25 cellular contexts compared by ENCODE assay signal in genomic region chr12:69834147-69834546, GRCh38. TPM values are rescaled to one million over a fixed set of nuclear protein-coding genes. Genes with fewer than 3 reads are reported as not detected.
"Had no signal": no experiment of that assay in that cellular context is flagged by ENCODE, and none has a peak within 500 bp of the region (broad histone marks: within the 10 kb centered on the region; RNA-seq: fewer than 3 reads in every experiment).

No MANE protein-coding gene starts in this region.

- H3K27me3 ChIP-seq: heart left ventricle, right lobe of liver, spleen, tibial nerve had no signal

- H3K36me3 Mint-ChIP-seq: memory B cell; natural killer cell treated with Interleukin-12 subunit alpha and Interleukin-12 subunit beta and Interleukin-15 and Interleukin-18, amount 100 ng/mL, for 72 hours; stimulated activated memory B cell treated with anti-CD40 and anti-IgM and Interleukin-4, amounts not matched to agents 10 μg/mL and 1 μg/mL and 100 μg/mL, for 72 hours had no signal

- H3K4me3 Mint-ChIP-seq: dendritic cell treated with granulocyte-macrophage colony-stimulating factor and Interleukin-4, amounts not matched to agents 40 ng/mL and 50 ng/mL, for 4 days; endodermal cell; memory B cell; natural killer cell treated with Interleukin-12 subunit alpha and Interleukin-12 subunit beta and Interleukin-15 and Interleukin-18, amount 100 ng/mL, for 72 hours; stimulated activated memory B cell treated with anti-CD40 and anti-IgM and Interleukin-4, amounts not matched to agents 10 μg/mL and 1 μg/mL and 100 μg/mL, for 72 hours; stimulated activated naive CD8-positive, alpha-beta T cell treated with anti-CD3 and anti-CD28 coated beads, Interleukin-15, Interleukin-2, amounts not matched to agents 100 ng/mL and 50 ng/mL, for 24 hours had no signal

- H3K27ac ChIP-seq: heart left ventricle, left ventricle myocardium inferior, lower lobe of right lung, parathyroid adenoma, prostate gland, right lobe of liver, spleen had no signal

- H3K4me1 ChIP-seq: parathyroid adenoma, prostate gland had no signal

- H3K4me1 Mint-ChIP-seq: memory B cell; stimulated activated memory B cell treated with anti-CD40 and anti-IgM and Interleukin-4, amounts not matched to agents 10 μg/mL and 1 μg/mL and 100 μg/mL, for 72 hours had no signal

- H3K4me3 ChIP-seq: heart left ventricle, left ventricle myocardium inferior, lower lobe of right lung, prostate gland, right lobe of liver, spleen, tibial nerve had no signal

- DNase-seq: effector CD4-positive, alpha-beta T cell; endodermal cell; foreskin melanocyte; heart left ventricle; hypothalamus; left ventricle myocardium inferior; lower lobe of right lung; midbrain; occipital lobe; retina; right lobe of liver; spleen; stimulated activated CD4-positive, alpha-beta T cell treated with anti-CD3 and anti-CD28 coated beads, Interleukin-15, amount 100 ng/mL, for 24 hours; stimulated activated CD4-positive, alpha-beta T cell treated with anti-CD3 and anti-CD28 coated beads, Interleukin-1b, Interleukin-23, amount 100 ng/mL, for 48 hours; stimulated activated CD4-positive, alpha-beta T cell treated with anti-CD3 and anti-CD28 coated beads, Interleukin-4, amount 100 ng/mL, for 24 hours had no signal

- H3K36me3 ChIP-seq: heart left ventricle, left ventricle myocardium inferior, lower lobe of right lung, prostate gland, right lobe of liver, spleen, tibial nerve had no signal

- H3K9me3 Mint-ChIP-seq: dendritic cell treated with granulocyte-macrophage colony-stimulating factor and Interleukin-4, amounts not matched to agents 40 ng/mL and 50 ng/mL, for 4 days; endodermal cell; memory B cell; natural killer cell treated with Interleukin-12 subunit alpha and Interleukin-12 subunit beta and Interleukin-15 and Interleukin-18, amount 100 ng/mL, for 72 hours; stimulated activated memory B cell treated with anti-CD40 and anti-IgM and Interleukin-4, amounts not matched to agents 10 μg/mL and 1 μg/mL and 100 μg/mL, for 72 hours; stimulated activated naive CD8-positive, alpha-beta T cell treated with anti-CD3 and anti-CD28 coated beads, Interleukin-15, Interleukin-2, amounts not matched to agents 100 ng/mL and 50 ng/mL, for 24 hours had no signal

- H3K9me3 ChIP-seq: heart left ventricle, left ventricle myocardium inferior, lower lobe of right lung, prostate gland, right lobe of liver, spleen, tibial nerve had no signal

- H3K27ac Mint-ChIP-seq: dendritic cell treated with granulocyte-macrophage colony-stimulating factor and Interleukin-4, amounts not matched to agents 40 ng/mL and 50 ng/mL, for 4 days; endodermal cell; memory B cell; natural killer cell treated with Interleukin-12 subunit alpha and Interleukin-12 subunit beta and Interleukin-15 and Interleukin-18, amount 100 ng/mL, for 72 hours; stimulated activated memory B cell treated with anti-CD40 and anti-IgM and Interleukin-4, amounts not matched to agents 10 μg/mL and 1 μg/mL and 100 μg/mL, for 72 hours; stimulated activated naive CD8-positive, alpha-beta T cell treated with anti-CD3 and anti-CD28 coated beads, Interleukin-15, Interleukin-2, amounts not matched to agents 100 ng/mL and 50 ng/mL, for 24 hours had no signal

RNA-seq across cellular contexts. Expression of gene MYRFL, which starts 9.1 kb away (rescaled TPM):
- total RNA-seq: endothelial cell of umbilical vein; lower lobe of right lung; natural killer cell treated with Interleukin-12 subunit alpha and Interleukin-12 subunit beta and Interleukin-15 and Interleukin-18, amount 100 ng/mL, for 72 hours; ureter had no signal
- polyA plus RNA-seq: endothelial cell of umbilical vein had no signal
